Comparison of ENCODE assay signal across 14 cellular contexts in the genomic region with DNA sequence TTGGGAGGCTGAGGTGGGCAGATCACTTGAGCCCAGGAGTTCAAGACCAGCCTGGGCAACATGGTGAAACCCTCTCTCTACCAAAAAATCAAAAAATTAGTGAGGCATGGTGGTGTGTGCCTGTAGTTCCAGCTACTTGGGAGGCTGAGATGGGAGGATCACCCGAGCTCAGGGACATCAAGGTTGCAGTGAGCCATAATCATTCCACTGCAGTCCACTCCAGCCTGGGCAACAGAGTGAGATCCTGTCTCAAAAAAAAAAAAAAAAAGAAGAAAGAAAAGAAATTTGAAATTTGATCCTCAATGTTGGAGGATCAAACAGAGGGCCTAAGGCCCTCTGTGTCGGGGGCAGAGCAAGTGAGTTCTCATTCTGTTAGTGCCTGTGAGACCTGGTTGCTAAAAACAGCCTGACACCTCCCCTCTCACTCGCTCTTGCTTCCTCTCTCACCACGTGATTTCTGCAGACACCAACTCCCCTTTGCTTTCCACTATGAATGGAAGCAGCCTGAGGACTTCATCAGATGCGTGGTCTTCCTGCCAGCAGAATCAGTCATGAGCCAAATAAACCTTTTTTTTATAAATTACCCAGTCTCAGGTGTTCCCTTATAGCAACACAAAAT. TPM values are rescaled to one million over a fixed set of nuclear protein-coding genes. Genes with fewer than 3 reads are reported as not detected.
DNase-seq lines count a peak whose midpoint lies in the region; ATAC-seq and TF ChIP-seq lines count a peak whose summit lies in the region.
"Had no signal": no experiment of that assay in that cellular context is flagged by ENCODE, and none has a peak within 500 bp of the region (broad histone marks: within the 10 kb centered on the region; RNA-seq: fewer than 3 reads in every experiment).

No MANE protein-coding gene starts in this region.

- TF ChIP-seq POLR2A in upper lobe of left lung (IDR thresholded peaks at IDR 0.05), result no peak

- peaks cover 2% of the 10 kb centered on the region for H3K9me3 Mint-ChIP-seq in activated T-cell treated with anti-CD3 and anti-CD28 coated beads, Interleukin-2, amount 50 U/mL, for 24 hours
- H3K9me3 Mint-ChIP-seq in naive B cell, result peaks cover 0 to 2% (median 0%) of the 10 kb centered on the region in 7 donors

- WGBS in upper lobe of left lung, 2 donors, result 68 to 70% methylated on average over 5 of the region's 5 CpGs
- WGBS in trophoblast cell (ENCODE audit: extremely low coverage, insufficient coverage, insufficient read length), result no CpG with 5 or more reads among the region's 5 CpGs

- in situ Hi-C loops in KBM-7 (cut with MboI; ENCODE audit: low pct_unique_long_range_greater_than_20kb, low sequenced_read_pairs), result no loop called here

- no peak overlapping the region for H2BK12ac ChIP-seq in trophoblast cell (ENCODE audit: low read length)

- H3K4me3 ChIP-seq in upper lobe of left lung (no peak overlapping the region), trophoblast cell (ENCODE audit: low read depth, low read length) (no peak overlapping the region)

- no peak overlapping the region for H3K4ac ChIP-seq in trophoblast cell (ENCODE audit: low read depth, low read length)

- H4K91ac ChIP-seq in trophoblast cell (ENCODE audit: low read depth, low read length), result no peak overlapping the region

- no peaks in the 10 kb centered on the region for H3K27me3 Mint-ChIP-seq in activated T-cell treated with anti-CD3 and anti-CD28 coated beads, Interleukin-2, amount 50 U/mL, for 24 hours
- H3K27me3 Mint-ChIP-seq in naive B cell, result no peaks in the 10 kb centered on the region

- H3K79me1 ChIP-seq in trophoblast cell (ENCODE audit: low read length), result no peaks in the 10 kb centered on the region

- H3K4me3 Mint-ChIP-seq in activated T-cell treated with anti-CD3 and anti-CD28 coated beads, Interleukin-2, amount 50 U/mL, for 24 hours, result no peak overlapping the region
- peak overlapping the region in 1 of 8 donors; percentile 65 for H3K4me3 Mint-ChIP-seq in naive B cell

- peak; percentile 70 for ATAC-seq in HG02571 (IDR thresholded peaks at IDR 0.05; ENCODE audit: unreplicated experiment)
- peak; percentile 55 to 69 for ATAC-seq in naive B cell (ENCODE audit: low read depth in 2 of 2)
- ATAC-seq in HG03521 (IDR thresholded peaks at IDR 0.05; ENCODE audit: unreplicated experiment), result no peak
- ATAC-seq in upper lobe of left lung (ENCODE audit: low FRiP score in 2 of 2), result no peak
- ATAC-seq: stimulated activated naive CD8-positive, alpha-beta T cell treated with anti-CD3 and anti-CD28 coated beads, Interleukin-15, Interleukin-2, amounts not matched to agents 100 U/mL and 50 U/mL, for 24 hours had no signal

- H3K18ac ChIP-seq in trophoblast cell (ENCODE audit: low read length), result no peak overlapping the region

- H3K27me3 ChIP-seq in upper lobe of left lung (no peaks in the 10 kb centered on the region), trophoblast cell (ENCODE audit: insufficient read depth, low read length) (no peaks in the 10 kb centered on the region)

- no peak for TF ChIP-seq EP300 in upper lobe of left lung (IDR thresholded peaks at IDR 0.05)

- no peak for TF ChIP-seq CTCF in upper lobe of left lung (IDR thresholded peaks at IDR 0.05)

- no peak overlapping the region for H3K4me2 ChIP-seq in trophoblast cell (ENCODE audit: low read length)

- no peak overlapping the region for H3K23ac ChIP-seq in trophoblast cell (ENCODE audit: low read length)

- H3K9me3 ChIP-seq in upper lobe of left lung (peaks cover 0 to 3% (median under 1%) of the 10 kb centered on the region in 4 donors), trophoblast cell (ENCODE audit: insufficient read depth, low read depth, low read length) (no peaks in the 10 kb centered on the region)

- no peaks in the 10 kb centered on the region for H3K36me3 Mint-ChIP-seq in activated T-cell treated with anti-CD3 and anti-CD28 coated beads, Interleukin-2, amount 50 U/mL, for 24 hours (ENCODE audit: low read depth)
- no peaks in the 10 kb centered on the region for H3K36me3 Mint-ChIP-seq in naive B cell

- H3K27ac ChIP-seq in upper lobe of left lung (no peak overlapping the region), trophoblast cell (ENCODE audit: low read depth, low read length) (no peak overlapping the region)
- H3K27ac ChIP-seq: HL-60 had no signal

- H3K79me2 ChIP-seq in trophoblast cell (ENCODE audit: control insufficient read depth, insufficient read depth, low read length, poor library complexity), result no peaks in the 10 kb centered on the region

- peak overlapping the region; percentile 48 for H3K27ac Mint-ChIP-seq in activated T-cell treated with anti-CD3 and anti-CD28 coated beads, Interleukin-2, amount 50 U/mL, for 24 hours
- peak overlapping the region in 3 of 6 donors; percentile 26 to 74 (median 39) for H3K27ac Mint-ChIP-seq in naive B cell

- no peaks in the 10 kb centered on the region for H3K36me3 ChIP-seq in upper lobe of left lung
- H3K36me3 ChIP-seq in trophoblast cell (ENCODE audit: control insufficient read depth in 1 of 2, insufficient read depth in 2 of 2, low read length in 2 of 2), result no peaks in the 10 kb centered on the region

- H2AFZ ChIP-seq in trophoblast cell (ENCODE audit: insufficient read depth, low read length, poor library complexity), result no peak overlapping the region

- no peak overlapping the region for H4K12ac ChIP-seq in trophoblast cell (ENCODE audit: low read depth, low read length)

- DNase-seq in activated T-cell treated with anti-CD3 and anti-CD28 coated beads, Interleukin-2, amount 50 U/mL, for 24 hours, result no peak
- no peak for DNase-seq in activated T-cell treated with anti-CD3 and anti-CD28 coated beads, Interleukin-2, amount 50 U/mL, for 48 hours
- DNase-seq in KBM-7 (peak; percentile 74), naive B cell (no peak), upper lobe of left lung (no peak), trophoblast cell (no peak)
- DNase-seq: activated CD8-positive, alpha-beta memory T cell treated with anti-CD3 and anti-CD28 coated beads, Interleukin-2, amount 50 U/mL, for 48 hours; cerebellar nuclear complex; glutamatergic neuron; stimulated activated naive CD8-positive, alpha-beta T cell treated with anti-CD3 and anti-CD28 coated beads, Interleukin-15, Interleukin-2, amounts not matched to agents 100 U/mL and 50 U/mL, for 24 hours; SW 1271 had no signal

- H3K4me1 ChIP-seq in upper lobe of left lung, result no peaks in the 10 kb centered on the region
- H3K4me1 ChIP-seq in trophoblast cell (ENCODE audit: control insufficient read depth in 1 of 2, insufficient read depth in 2 of 2, low read length in 2 of 2), result no peaks in the 10 kb centered on the region

- H3K4me1 Mint-ChIP-seq in activated T-cell treated with anti-CD3 and anti-CD28 coated beads, Interleukin-2, amount 50 U/mL, for 24 hours (ENCODE audit: low read depth), result peaks cover 3% of the 10 kb centered on the region
- peaks cover 8 to 13% (median 9%) of the 10 kb centered on the region in 3 donors for H3K4me1 Mint-ChIP-seq in naive B cell

- H2AK5ac ChIP-seq in trophoblast cell (ENCODE audit: low read length), result no peak overlapping the region

- H3K9ac ChIP-seq in trophoblast cell (ENCODE audit: low read length), result no peak overlapping the region

- no peak overlapping the region for H4K8ac ChIP-seq in trophoblast cell (ENCODE audit: low read depth, low read length)

- no peak overlapping the region for H2BK120ac ChIP-seq in trophoblast cell (ENCODE audit: insufficient read depth, low read length, poor library complexity)

- H2BK5ac ChIP-seq in trophoblast cell (ENCODE audit: low read depth, low read length, poor library complexity), result no peak overlapping the region

- H3K14ac ChIP-seq in trophoblast cell (ENCODE audit: low read length), result no peak overlapping the region

RNA-seq across cellular contexts. Expression of a gene that starts 8.5 kb away (rescaled TPM):
- 10 to 100 TPM; 61.7 to 80.4 (median 74.0) TPM for polyA plus RNA-seq in naive B cell (ENCODE audit: low read depth in 6 of 6)
- 100 to 1,000 TPM in 5 of 6 donors, 10 to 100 TPM in 1; 90.1 to 127 (median 123) TPM for total RNA-seq in upper lobe of left lung
- 87.4 and 93.1 TPM in 2 replicates for polyA plus RNA-seq in trophoblast cell (2013)

Comparison
In these comparisons a context has a peak if more than half of its experiments do, and no peak if none do; other contexts are left out.
1. ATAC-seq: peak in HG02571 (single experiment) and naive B cell (2 of 2); none in HG03521 (single experiment) and upper lobe of left lung (0 of 2).